ENCODE assay signal across 25 cellular contexts in genomic region chrX:54320067-54320466, GRCh38.
"Had no signal": no experiment of that assay in that cellular context is flagged by ENCODE, and none has a peak within 500 bp of the region (broad histone marks: within the 10 kb centered on the region; RNA-seq: fewer than 3 reads in every experiment).

No MANE protein-coding gene starts in this region.

- DNase-seq: dermis blood vessel endothelial cell; effector memory CD4-positive, alpha-beta T cell; foreskin keratinocyte; heart left ventricle; kidney glomerular epithelial cell; left ventricle myocardium superior; lower lobe of right lung; naive B cell; stimulated activated CD4-positive, alpha-beta T cell treated with anti-CD3 and anti-CD28 coated beads, Interleukin-2, amount 100 ng/mL, for 24 hours; stimulated activated CD4-positive, alpha-beta T cell treated with anti-CD3 and anti-CD28 coated beads, Interleukin-4, amount 100 ng/mL, for 24 hours; transverse colon; upper lobe of right lung; uterus had no signal

- H3K9me3 ChIP-seq: esophagus muscularis mucosa, gastroesophageal sphincter, heart left ventricle, lower lobe of right lung, neutrophil, prostate gland, right atrium auricular region, suprapubic skin, transverse colon, upper lobe of right lung, uterus had no signal

- FAIRE-seq: endothelial cell of umbilical vein had no signal

- H3K27ac ChIP-seq: coronary artery, esophagus muscularis mucosa, foreskin keratinocyte, gastroesophageal sphincter, heart left ventricle, hepatocyte, lower lobe of right lung, neutrophil, prostate gland, right atrium auricular region, suprapubic skin, transverse colon, upper lobe of right lung, uterus had no signal

- H3K27me3 ChIP-seq: esophagus muscularis mucosa, foreskin keratinocyte, gastroesophageal sphincter, hepatocyte, neutrophil, right atrium auricular region, suprapubic skin, transverse colon, upper lobe of right lung, uterus had no signal

- H3K4me3 ChIP-seq: coronary artery, esophagus muscularis mucosa, gastroesophageal sphincter, heart left ventricle, hepatocyte, lower lobe of right lung, prostate gland, right atrium auricular region, suprapubic skin, transverse colon, upper lobe of right lung, uterus had no signal

- ATAC-seq: foreskin keratinocyte; gastroesophageal sphincter; heart left ventricle; left ventricle myocardium superior; lower lobe of right lung; natural killer cell treated with Interleukin-12 subunit alpha and Interleukin-12 subunit beta and Interleukin-15 and Interleukin-18, amount 100 ng/mL, for 72 hours; sciatic nerve; stimulated activated memory B cell treated with anti-CD40 and anti-IgM and Interleukin-4, amounts not matched to agents 10 μg/mL and 1 μg/mL and 100 μg/mL, for 72 hours; upper lobe of right lung had no signal

- H3K4me1 ChIP-seq: esophagus muscularis mucosa, foreskin keratinocyte, gastroesophageal sphincter, heart left ventricle, lower lobe of right lung, prostate gland, right atrium auricular region, suprapubic skin, transverse colon, upper lobe of right lung, uterus had no signal

- H3K36me3 ChIP-seq: esophagus muscularis mucosa, gastroesophageal sphincter, heart left ventricle, lower lobe of right lung, neutrophil, prostate gland, right atrium auricular region, suprapubic skin, transverse colon, upper lobe of right lung, uterus had no signal
